In the genomic region with DNA sequence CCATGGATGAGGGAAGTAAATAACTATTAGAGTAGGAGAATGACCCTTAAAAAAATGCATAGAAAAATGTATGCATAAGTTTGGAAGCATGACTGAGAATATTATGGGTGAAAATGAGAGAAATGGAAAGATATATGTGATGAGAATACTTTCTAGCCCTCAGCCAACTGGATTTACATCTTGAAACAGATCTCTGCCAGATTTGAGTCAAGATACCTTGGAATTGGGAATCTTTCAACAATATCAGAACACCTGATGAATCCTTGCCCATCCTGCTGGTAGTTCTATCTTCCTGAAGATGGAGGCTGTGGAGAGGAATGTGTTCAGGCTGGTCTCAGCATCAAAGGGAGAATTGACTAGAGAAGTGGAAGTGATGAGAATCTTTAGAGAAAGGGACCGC, we compare ENCODE assay signal across 16 cellular contexts.
"Had no signal": no experiment of that assay in that cellular context is flagged by ENCODE, and none has a peak within 500 bp of the region (broad histone marks: within the 10 kb centered on the region; RNA-seq: fewer than 3 reads in every experiment).

No MANE protein-coding gene starts in this region.

- ATAC-seq: activated CD8-positive, alpha-beta T cell treated with anti-CD3 and anti-CD28 coated beads, Interleukin-2, amount 10 ng/mL, durations not matched to agents 7 days and 5 days; activated T-helper 17 cell treated with anti-CD3 and anti-CD28 coated beads, Interleukin-2, amount 50 U/mL, for 72 hours; T-helper 17 cell had no signal

- H3K36me3 ChIP-seq: neural progenitor cell, tibial artery, vagina had no signal

- H3K27me3 ChIP-seq: tibial artery, vagina had no signal

- H3K27ac ChIP-seq: neural progenitor cell, parathyroid adenoma, tibial artery, vagina had no signal

- H3K9me3 ChIP-seq: tibial artery, vagina had no signal

- H3K4me3 ChIP-seq: neural progenitor cell, tibial artery, vagina had no signal

- H3K9me3 Mint-ChIP-seq: activated T-helper 17 cell treated with anti-CD3 and anti-CD28 coated beads, Interleukin-2, amount 50 U/mL, for 72 hours; neural progenitor cell had no signal

- H3K4me3 Mint-ChIP-seq: activated CD8-positive, alpha-beta T cell treated with anti-CD3 and anti-CD28 coated beads, Interleukin-2, amount 10 ng/mL, durations not matched to agents 7 days and 5 days; activated naive CD8-positive, alpha-beta T cell treated with anti-CD3 and anti-CD28 coated beads, Interleukin-2, amount 10 ng/mL, durations not matched to agents 7 days and 5 days; neural progenitor cell; T-helper 17 cell had no signal

- H3K27me3 Mint-ChIP-seq: activated naive CD8-positive, alpha-beta T cell treated with anti-CD3 and anti-CD28 coated beads, Interleukin-2, amount 10 ng/mL, durations not matched to agents 7 days and 5 days; activated T-helper 17 cell treated with anti-CD3 and anti-CD28 coated beads, Interleukin-2, amount 50 U/mL, for 72 hours; T-helper 17 cell had no signal

- DNase-seq: activated CD4-positive, alpha-beta T cell treated with anti-CD3 and anti-CD28 coated beads for 48 hours; activated CD8-positive, alpha-beta memory T cell treated with anti-CD3 and anti-CD28 coated beads, Interleukin-2, amount 50 U/mL, for 4 hours; activated CD8-positive, alpha-beta T cell treated with anti-CD3 and anti-CD28 coated beads, Interleukin-2, amount 10 ng/mL, durations not matched to agents 7 days and 5 days; activated naive CD8-positive, alpha-beta T cell treated with anti-CD3 and anti-CD28 coated beads, Interleukin-2, amount 10 ng/mL, durations not matched to agents 7 days and 5 days; anterior cingulate cortex; cerebellar nuclear complex; effector memory CD4-positive, alpha-beta T cell; foreskin melanocyte; stimulated activated CD4-positive, alpha-beta T cell treated with anti-CD3 and anti-CD28 coated beads, Interleukin-12 subunit alpha, Interleukin-12 subunit beta, amount 100 ng/mL, for 4 hours; stimulated activated CD4-positive, alpha-beta T cell treated with anti-CD3 and anti-CD28 coated beads, Interleukin-2, amount 100 ng/mL, for 24 hours; T-helper 17 cell; tibial artery had no signal

- H3K27ac Mint-ChIP-seq: activated CD8-positive, alpha-beta T cell treated with anti-CD3 and anti-CD28 coated beads, Interleukin-2, amount 10 ng/mL, durations not matched to agents 7 days and 5 days; activated naive CD8-positive, alpha-beta T cell treated with anti-CD3 and anti-CD28 coated beads, Interleukin-2, amount 10 ng/mL, durations not matched to agents 7 days and 5 days; activated T-helper 17 cell treated with anti-CD3 and anti-CD28 coated beads, Interleukin-2, amount 50 U/mL, for 72 hours; neural progenitor cell had no signal
